Comparison of ENCODE assay signal across 4 cellular contexts in the genomic region with DNA sequence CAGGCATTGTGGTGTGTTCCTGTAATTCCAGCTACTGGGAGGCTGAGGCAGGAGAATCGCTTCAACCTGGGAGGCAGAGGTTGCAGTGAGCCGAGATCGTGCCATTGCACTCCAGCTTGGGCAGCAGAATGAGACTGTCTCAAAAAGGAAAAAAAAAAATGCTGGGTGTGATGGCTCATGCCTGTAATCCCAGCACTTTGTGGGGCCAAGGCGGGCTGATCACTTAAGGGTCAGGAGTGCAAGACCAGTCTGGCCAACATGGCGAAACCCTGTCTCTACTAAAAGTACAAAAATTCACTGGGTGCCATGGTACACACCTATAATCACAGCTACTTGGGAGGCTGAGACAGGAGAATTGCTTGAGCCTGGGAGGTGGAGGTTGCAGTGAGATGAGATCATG. TPM values are rescaled to one million over a fixed set of nuclear protein-coding genes. Genes with fewer than 3 reads are reported as not detected.
"Had no signal": no experiment of that assay in that cellular context is flagged by ENCODE, and none has a peak within 500 bp of the region (broad histone marks: within the 10 kb centered on the region; RNA-seq: fewer than 3 reads in every experiment).

No MANE protein-coding gene starts in this region.

RNA-seq across cellular contexts. Expression of a gene that starts 59.7 kb away (rescaled TPM):
- total RNA-seq: activated T-cell treated with anti-CD3 and anti-CD28 coated beads, Interleukin-2, amount 50 U/mL, for 72 hours; foreskin keratinocyte; myocyte had no signal
- polyA plus RNA-seq: adrenal gland, foreskin keratinocyte had no signal
